ENCODE assay signal across 12 cellular contexts in genomic region chr6:99993533-99994251, GRCh38. TPM values are rescaled to one million over a fixed set of nuclear protein-coding genes. Genes with fewer than 3 reads are reported as not detected.
DNase-seq lines count a peak whose midpoint lies in the region; ATAC-seq and TF ChIP-seq lines count a peak whose summit lies in the region.
"Had no signal": no experiment of that assay in that cellular context is flagged by ENCODE, and none has a peak within 500 bp of the region (broad histone marks: within the 10 kb centered on the region; RNA-seq: fewer than 3 reads in every experiment).

TSS of gene MCHR2 (minus strand) at chr6:99994223. CDS start at chr6:99956147, 38,076 bp downstream.

- peak within 1 kb of the TSS; percentile 41 for H3K4me3 ChIP-seq in H7 (ENCODE audit: insufficient read depth, low read depth, low read length)
- peak within 1 kb of the TSS in 1 of 2 donors; percentile 23 for H3K4me3 ChIP-seq in body of pancreas
- peak within 1 kb of the TSS; percentile 10 to 46 (median 32) for H3K4me3 ChIP-seq in skeletal muscle tissue (ENCODE audit: low read length in 3 of 3)
- H3K4me3 ChIP-seq: ovary, SK-N-MC had no signal

- DNase-seq in H7: peak; percentile 72
- peak in 2 of 4 donors; percentile 9 to 11 for DNase-seq in body of pancreas
- peak; percentile 55 for DNase-seq in islet precursor cell
- no peak for DNase-seq in NCI-H1417 (lab: John Stamatoyannopoulos, UW)
- DNase-seq in midbrain (lab: John Stamatoyannopoulos, UW): no peak
- DNase-seq in putamen (ENCODE audit: low spot score): no peak
- DNase-seq in NCI-H1105 treated with DMSO at 0.1 percent for 48 hours (lab: John Stamatoyannopoulos, UW): no peak
- DNase-seq: NCI-H524 treated with DMSO at 0.1 percent for 48 hours, ovary had no signal

- ATAC-seq in body of pancreas: peak; percentile 45
- ATAC-seq: heart left ventricle had no signal

- H3K9ac ChIP-seq in skeletal muscle tissue (ENCODE audit: low read depth in 1 of 3, low read length in 3 of 3): no peak within 1 kb of the TSS

- H3K9me3 ChIP-seq in body of pancreas (no peaks in the 10 kb centered on the region), skeletal muscle tissue (ENCODE audit: control insufficient read depth in 3 of 3, low read length in 3 of 3) (no peaks in the 10 kb centered on the region)
- H3K9me3 ChIP-seq: heart left ventricle, ovary had no signal

- H3K36me3 ChIP-seq in H7 (replicated peaks; ENCODE audit: control insufficient read depth, insufficient read depth, low read length) (no peaks in the 10 kb centered on the region), body of pancreas (replicated peaks in 1 of 2; ENCODE audit: insufficient read depth in 1 of 2, low read depth in 2 of 2) (no peaks in the 10 kb centered on the region), skeletal muscle tissue (ENCODE audit: control insufficient read depth in 3 of 3, insufficient read depth in 3 of 3, low read length in 3 of 3) (no peaks in the 10 kb centered on the region)
- H3K36me3 ChIP-seq: heart left ventricle, ovary had no signal

- H3K27ac ChIP-seq in body of pancreas (no peak within 1 kb of the TSS), skeletal muscle tissue (ENCODE audit: low read depth, low read length) (no peak within 1 kb of the TSS)
- H3K27ac ChIP-seq: heart left ventricle, ovary, SK-N-MC had no signal

- no peak for TF ChIP-seq CTCF in body of pancreas (IDR thresholded peaks at IDR 0.05)

- 4 to 5% methylated on average over 31 to 64 of the region's 64 CpGs for WGBS in body of pancreas, 2 donors

- TF ChIP-seq POLR2A in body of pancreas (IDR thresholded peaks at IDR 0.05): no peak

- intact Hi-C loops in body of pancreas (cut with DNase I): no loop called here

- H3K27me3 ChIP-seq in H7 (ENCODE audit: control insufficient read depth, insufficient read depth, low read length): peaks cover 29% of the 10 kb centered on the region
- H3K27me3 ChIP-seq in body of pancreas: no peaks in the 10 kb centered on the region
- peaks cover 13 to 22% (median 19%) of the 10 kb centered on the region in 3 donors for H3K27me3 ChIP-seq in skeletal muscle tissue (ENCODE audit: control insufficient read depth in 3 of 3, insufficient read depth in 3 of 3, low read length in 3 of 3)
- H3K27me3 ChIP-seq: ovary had no signal

- H3K4me1 ChIP-seq in body of pancreas (peaks cover 7% of the 10 kb centered on the region), skeletal muscle tissue (ENCODE audit: control insufficient read depth in 3 of 3, insufficient read depth in 3 of 3, low read length in 3 of 3) (no peaks in the 10 kb centered on the region)

RNA-seq across cellular contexts. Expression of gene MCHR2, which starts in this region (rescaled TPM):
- total RNA-seq in H7 (2014; rRNA removed; shearing (Covaris generic)): not detected in 2 replicates
- not detected for total RNA-seq in body of pancreas
- not detected for total RNA-seq in skeletal muscle tissue
- total RNA-seq: heart left ventricle, ovary had no signal

Comparison
In these comparisons a context has a peak if more than half of its experiments do, and no peak if none do; other contexts are left out.
1. Peak in DNase-seq and H3K4me3 ChIP-seq in H7; RNA of the gene not detected or under 1 TPM.
2. Peak in ATAC-seq in body of pancreas; RNA of the gene not detected or under 1 TPM.